9 cellular contexts compared by ENCODE assay signal in the genomic region with DNA sequence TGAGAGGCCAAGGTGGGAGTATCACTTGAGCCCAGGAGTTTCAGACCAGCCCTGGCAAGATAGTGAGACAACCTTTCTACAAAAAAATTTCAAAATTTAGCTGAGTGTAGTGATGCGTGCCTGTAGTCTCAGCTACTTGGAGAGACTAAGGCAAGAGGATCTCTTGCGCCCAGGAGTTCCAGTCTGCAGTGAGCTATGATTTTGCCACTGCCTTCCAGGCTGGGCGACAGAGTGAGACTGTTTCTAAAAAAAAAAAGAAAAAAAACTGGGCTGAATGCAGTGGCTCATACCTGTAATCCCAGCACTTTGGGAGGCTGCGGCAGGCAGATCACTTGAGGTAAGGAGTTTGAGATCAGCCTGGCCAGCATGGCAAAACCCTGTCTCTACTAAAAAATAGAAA.
"Had no signal": no experiment of that assay in that cellular context is flagged by ENCODE, and none has a peak within 500 bp of the region (broad histone marks: within the 10 kb centered on the region; RNA-seq: fewer than 3 reads in every experiment).

No MANE protein-coding gene starts in this region.

- H3K9me3 ChIP-seq: HAP-1 had no signal

- H3K27ac ChIP-seq: KMS-11 had no signal

- H2AFZ ChIP-seq: GM23338 had no signal

- H3K4me1 Mint-ChIP-seq: IgD-negative memory B cell had no signal

- H3K36me3 Mint-ChIP-seq: IgD-negative memory B cell had no signal

- H3K27ac Mint-ChIP-seq: GM23338, HFFc6, IgD-negative memory B cell had no signal

- H3K9me3 Mint-ChIP-seq: GM23338, HFFc6, IgD-negative memory B cell had no signal

- FAIRE-seq: HTR-8/SVneo had no signal

- H3K4me3 Mint-ChIP-seq: GM23338, HFFc6, IgD-negative memory B cell had no signal

- DNase-seq: H7, HFFc6, KBM-7 had no signal

- H3K9ac ChIP-seq: KMS-11 had no signal

- H3K4me2 ChIP-seq: GM23338, KMS-11 had no signal

- H3K27me3 Mint-ChIP-seq: IgD-negative memory B cell had no signal

- ATAC-seq: GM23338, HCT116 had no signal

- H3K4me3 ChIP-seq: GM23338, HAP-1 had no signal

- H3K36me3 ChIP-seq: HAP-1 had no signal
